ENCODE assay signal across 8 cellular contexts in the genomic region with DNA sequence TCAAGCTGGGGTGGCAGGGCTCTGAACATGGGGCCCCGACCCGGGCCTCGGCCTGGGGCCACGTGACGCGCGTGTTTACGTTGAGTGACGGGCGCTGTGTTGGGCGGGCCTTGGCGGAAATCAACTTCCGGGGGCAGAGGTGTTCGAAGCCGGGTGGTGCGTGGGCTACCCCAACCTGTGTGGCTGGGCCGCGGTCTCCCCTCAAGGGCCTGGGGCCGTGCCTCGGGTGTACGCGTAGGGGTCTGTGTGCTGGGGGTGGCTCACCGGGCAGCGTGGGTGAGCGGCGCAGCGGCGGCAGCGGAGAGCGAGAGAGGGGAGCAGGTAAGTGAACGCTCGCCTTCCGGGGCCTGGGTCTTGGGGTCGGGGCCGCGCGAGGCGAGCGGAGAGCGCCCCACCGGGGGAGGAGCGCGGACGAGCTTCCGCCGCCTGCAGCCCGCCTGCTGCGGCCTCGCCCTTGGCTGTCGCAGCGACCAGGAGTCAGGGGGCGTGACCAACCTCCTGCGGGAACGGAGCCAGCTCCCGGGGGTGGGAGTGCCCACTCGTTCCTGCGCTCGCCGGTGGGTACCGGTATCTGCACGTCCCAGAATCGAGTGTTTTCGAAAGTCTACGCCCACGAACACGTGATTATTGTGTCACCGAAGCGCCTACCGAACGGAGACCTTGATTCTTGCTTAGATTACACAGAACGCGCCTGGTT. TPM values are rescaled to one million over a fixed set of nuclear protein-coding genes. Genes with fewer than 3 reads are reported as not detected.
DNase-seq lines count a peak whose midpoint lies in the region; ATAC-seq and TF ChIP-seq lines count a peak whose summit lies in the region.

Gene CCDC91 (plus strand): TSS at position 136 of the 697 bp plus-strand sequence. CDS start 66,760 bp downstream, outside the sequence.

- H3K9me3 ChIP-seq in ascending aorta, result no peaks in the 10 kb centered on the region

- TF ChIP-seq CTCF in ascending aorta (IDR thresholded peaks at IDR 0.05), result peak in 1 of 3 experiments; percentile 9

- intact Hi-C loops in ascending aorta (cut with DNase I), result loop anchor here (1.0 to 5.0 kb wide), 3 partner anchors 60 to 218 kb away; partner anchors contain the start of gene PTHLH

- H3K4me1 ChIP-seq in ascending aorta, result peaks cover 0 to 5% of the 10 kb centered on the region in 2 donors

- ATAC-seq in GM18502 (IDR thresholded peaks at IDR 0.05; ENCODE audit: poor library complexity, unreplicated experiment), result peak; percentile 93
- ATAC-seq in HG02870 (IDR thresholded peaks at IDR 0.05; ENCODE audit: unreplicated experiment), result peak; percentile 93

- H3K9me3 Mint-ChIP-seq in T-helper 2 cell treated with Interferon-gamma antibody and Interleukin-4, amounts not matched to agents 5 μg/mL and 100 μg/mL, for 36 hours, result no peaks in the 10 kb centered on the region

- H3K4me3 ChIP-seq in ascending aorta, result peak within 1 kb of the TSS; percentile 80 to 87

- DNase-seq in NCI-H1694 (lab: John Stamatoyannopoulos, UW) (peak; percentile 77), ascending aorta (ENCODE audit: low spot score in 2 of 2) (peak; percentile 70 to 95), hepatic stellate cell (ENCODE audit: low spot score) (peak; percentile 77), retina (peak; percentile 93), OCI-M2 (lab: John Stamatoyannopoulos, UW; ENCODE audit: unreplicated experiment) (no peak)
- peak; percentile 82 for DNase-seq in T-helper 2 cell treated with Interferon-gamma antibody and Interleukin-4, amounts not matched to agents 5 μg/mL and 100 μg/mL, for 36 hours (ENCODE audit: low spot score)

- H3K27me3 Mint-ChIP-seq in T-helper 2 cell treated with Interferon-gamma antibody and Interleukin-4, amounts not matched to agents 5 μg/mL and 100 μg/mL, for 36 hours (ENCODE audit: low read depth), result no peaks in the 10 kb centered on the region

- H3K36me3 ChIP-seq in ascending aorta, result peaks cover 0 to 4% of the 10 kb centered on the region in 2 donors

- H3K27ac Mint-ChIP-seq in T-helper 2 cell treated with Interferon-gamma antibody and Interleukin-4, amounts not matched to agents 5 μg/mL and 100 μg/mL, for 36 hours, result peak within 1 kb of the TSS; percentile 98

- peak within 1 kb of the TSS; percentile 96 to 100 for H3K27ac ChIP-seq in ascending aorta

- peak within 1 kb of the TSS; percentile 95 for H3K4me3 Mint-ChIP-seq in T-helper 2 cell treated with Interferon-gamma antibody and Interleukin-4, amounts not matched to agents 5 μg/mL and 100 μg/mL, for 36 hours

- H3K27me3 ChIP-seq in ascending aorta, result no peaks in the 10 kb centered on the region

- peaks cover 13% of the 10 kb centered on the region for H3K36me3 Mint-ChIP-seq in T-helper 2 cell treated with Interferon-gamma antibody and Interleukin-4, amounts not matched to agents 5 μg/mL and 100 μg/mL, for 36 hours (ENCODE audit: low read depth)

- H3K4me1 Mint-ChIP-seq in T-helper 2 cell treated with Interferon-gamma antibody and Interleukin-4, amounts not matched to agents 5 μg/mL and 100 μg/mL, for 36 hours (ENCODE audit: low read depth), result peaks cover 17% of the 10 kb centered on the region

RNA-seq across cellular contexts. Expression of gene CCDC91, which starts in this region (rescaled TPM):
- 13.5 TPM for total RNA-seq in ascending aorta
